Comparison of ENCODE assay signal across 8 cellular contexts in genomic region chr16:50213939-50214519, GRCh38. TPM values are rescaled to one million over a fixed set of nuclear protein-coding genes. Genes with fewer than 3 reads are reported as not detected.
DNase-seq lines count a peak whose midpoint lies in the region; ATAC-seq and TF ChIP-seq lines count a peak whose summit lies in the region.

No MANE protein-coding gene starts in this region.

- H3K4me2 ChIP-seq in SK-N-SH = no peak overlapping the region

- no peaks in the 10 kb centered on the region for H3K9me2 ChIP-seq in SK-N-SH

- no peaks in the 10 kb centered on the region for H3K9me3 ChIP-seq in SK-N-SH

- TF ChIP-seq CTCF in HFF-Myc (IDR thresholded peaks at IDR 0.05; ENCODE audit: low read depth, low read length, missing control alignments) (peak; percentile 46), SK-N-SH (IDR thresholded peaks at IDR 0.05) (peak; percentile 81), omental fat pad (IDR thresholded peaks at IDR 0.05) (peak in 2 of 3 donors; percentile 38 to 73)

- no peak overlapping the region for H3K9ac ChIP-seq in SK-N-SH

- H3K27me3 ChIP-seq in SK-N-SH (ENCODE audit: insufficient read depth) = no peaks in the 10 kb centered on the region

- peaks cover 42% of the 10 kb centered on the region for H3K79me2 ChIP-seq in SK-N-SH (ENCODE audit: insufficient read depth)

- CTCF ChIA-PET in SK-N-SH (lab: Yijun Ruan, JAX) = interaction anchor here (0.6 to 8.6 kb wide), 35 partner anchors 8 to 593 kb away, joined by 3 to 162 read pairs (median 4); partner anchors contain the start of gene CNEP1R1

- DNase-seq in DMS 273 (lab: John Stamatoyannopoulos, UW; ENCODE audit: unreplicated experiment) (peak; percentile 79), DMS 273 treated with DMSO at 0.1 percent for 48 hours (lab: John Stamatoyannopoulos, UW) (no peak), HFF-Myc (ENCODE audit: extremely low read depth, low read depth) (no peak), SK-N-SH (peak; percentile 48), erythroblast (lab: John Stamatoyannopoulos, UW) (peak; percentile 69 to 88), omental fat pad (ENCODE audit: low spot score) (no peak), UCSD-AML1 (lab: John Stamatoyannopoulos, UW; ENCODE audit: unreplicated experiment) (no peak)

- no peak for TF ChIP-seq POLR2A in erythroblast (IDR thresholded peaks at IDR 0.05; ENCODE audit: low read length)

- H3K27ac ChIP-seq in SK-N-SH (ENCODE audit: low read depth in 2 of 2, low read length in 1 of 2) = no peak overlapping the region

- 35% methylated on average over 4 of the region's 4 CpGs for WGBS in SK-N-SH (ENCODE audit: low lambda C conversion rate)

- no peak for TF ChIP-seq EP300 in SK-N-SH (IDR thresholded peaks at IDR 0.05; ENCODE audit: borderline replicate concordance in 1 of 2, low read depth in 1 of 2, low read length in 1 of 2)

- H2AFZ ChIP-seq in SK-N-SH (ENCODE audit: low read depth) = no peak overlapping the region

- H3K4me3 ChIP-seq in HFF-Myc (replicated peaks; ENCODE audit: low read depth, low read length) = no peak overlapping the region
- no peak overlapping the region; a peak in 1 of 4 replicates for H3K4me3 ChIP-seq in SK-N-SH (ENCODE audit: low read depth in 2 of 2, low read length in 1 of 2)

- H4K20me1 ChIP-seq in SK-N-SH (ENCODE audit: insufficient read depth) = 0 out of 2 replicates have a peak, but pooled peaks cover 8% of the 10 kb centered on the region

- POLR2A ChIA-PET in SK-N-SH (lab: Yijun Ruan, JAX) = no interaction called here

- TF ChIP-seq RAD21 in SK-N-SH (IDR thresholded peaks at IDR 0.05; ENCODE audit: low read length) = peak; percentile 82

- H3F3A ChIP-seq in SK-N-SH (replicated peaks; ENCODE audit: insufficient read depth) = peaks cover 28% of the 10 kb centered on the region

- H3K36me3 ChIP-seq in SK-N-SH (replicated peaks in 1 of 2; ENCODE audit: control insufficient read depth in 1 of 2, insufficient read depth in 2 of 2, low read length in 1 of 2) = peaks cover 24 to 46% of the 10 kb centered on the region in 2 experiments

- ATAC-seq in omental fat pad (ENCODE audit: low FRiP score) (no peak), HG03442 (IDR thresholded peaks at IDR 0.05; ENCODE audit: unreplicated experiment) (no peak)

- peaks cover 16 to 21% of the 10 kb centered on the region in 2 experiments for H3K4me1 ChIP-seq in SK-N-SH (ENCODE audit: control insufficient read depth in 1 of 2, insufficient read depth in 2 of 2, low read depth in 1 of 2, low read length in 1 of 2)

TF ChIP-seq in SK-N-SH, 30 proteins besides CTCF, POLR2A, EP300 and RAD21:
- TF ChIP-seq SIN3A (IDR thresholded peaks at IDR 0.05; ENCODE audit: borderline replicate concordance, low read depth, low read length) = no peak
- no peak for TF ChIP-seq CHD2 (IDR thresholded peaks at IDR 0.05; ENCODE audit: low read length, partially characterized antibody)
- no peak for TF ChIP-seq USF2 (IDR thresholded peaks at IDR 0.05; ENCODE audit: borderline replicate concordance, low read depth, low read length)
- TF ChIP-seq JUND (IDR thresholded peaks at IDR 0.05) = no peak; the same call in 1 of the 2 replicates
- no peak for TF ChIP-seq USF1 (IDR thresholded peaks at IDR 0.05; ENCODE audit: borderline replicate concordance, low read depth)
- TF ChIP-seq POLR2AphosphoS5 (IDR thresholded peaks at IDR 0.05; ENCODE audit: low read depth, low read length) = no peak
- peak; percentile 58 for TF ChIP-seq GATA2 (CRISPR knock-in tag; IDR thresholded peaks at IDR 0.05)
- TF ChIP-seq PBX3 (IDR thresholded peaks at IDR 0.05) = no peak
- no peak for TF ChIP-seq NFIC (IDR thresholded peaks at IDR 0.05; ENCODE audit: borderline replicate concordance)
- no peak for TF ChIP-seq REST (IDR thresholded peaks at IDR 0.05; ENCODE audit: low read depth, low read length)
- no peak for TF ChIP-seq MXI1 (IDR thresholded peaks at IDR 0.05; ENCODE audit: low read depth, low read length)
- no peak for TF ChIP-seq RXRA (IDR thresholded peaks at IDR 0.05; ENCODE audit: borderline replicate concordance, low read depth)
- TF ChIP-seq IRF3 (IDR thresholded peaks at IDR 0.05; ENCODE audit: low read depth, low read length) = no peak
- TF ChIP-seq FOSL2 (IDR thresholded peaks at IDR 0.05; ENCODE audit: borderline replicate concordance, low read depth) = peak; percentile 56
- peak; percentile 44; the same call in 1 of the 2 replicates for TF ChIP-seq SMC3 (IDR thresholded peaks at IDR 0.05; ENCODE audit: low read depth, low read length)
- no peak for TF ChIP-seq FOXM1 (IDR thresholded peaks at IDR 0.05; ENCODE audit: low read depth)
- no peak for TF ChIP-seq NRF1 (IDR thresholded peaks at IDR 0.05; ENCODE audit: low read depth, low read length)
- TF ChIP-seq FOXJ3 (CRISPR knock-in tag; IDR thresholded peaks at IDR 0.05) = no peak
- no peak for TF ChIP-seq GABPA (IDR thresholded peaks at IDR 0.05; ENCODE audit: low read depth)

RNA-seq across cellular contexts. Expression of gene ADCY7, which starts 52.3 kb away (rescaled TPM):
- 13.8 and 14.3 TPM in 2 replicates for polyA plus RNA-seq in SK-N-SH (2012; rRNA removed)
- 6.6 and 11.7 TPM in 2 replicates for polyA plus RNA-seq in SK-N-SH (2012; cell fraction: cytosol; rRNA removed)
- polyA plus RNA-seq in SK-N-SH (2012; cell fraction: nucleus; rRNA removed) = 24.3 and 32.0 TPM in 2 replicates
- 10 to 100 TPM; 14.0 to 38.9 (median 21.4) TPM for total RNA-seq in omental fat pad

Comparison
In these comparisons a context has a peak if more than half of its experiments do, and no peak if none do; other contexts are left out.
1. DNase-seq: peak in DMS 273 (single experiment), SK-N-SH (single experiment) and erythroblast (2 of 2); none in DMS 273 treated with DMSO at 0.1 percent for 48 hours (single experiment), HFF-Myc (single experiment), omental fat pad (single experiment) and UCSD-AML1 (single experiment).
2. Peak in every context shown above with its lines, with median percentiles within 50 percentile points of each other: CTCF ChIP-seq.